ENCODE assay signal across 17 cellular contexts in genomic region chr4:130705023-130705422, GRCh38.
"Had no signal": no experiment of that assay in that cellular context is flagged by ENCODE, and none has a peak within 500 bp of the region (broad histone marks: within the 10 kb centered on the region; RNA-seq: fewer than 3 reads in every experiment).

No MANE protein-coding gene starts in this region.

- H3K4me3 ChIP-seq: colonic mucosa, gastroesophageal sphincter, left lung, psoas muscle, right lobe of liver had no signal

- H3K4me1 ChIP-seq: colonic mucosa, gastroesophageal sphincter, left lung, psoas muscle, right lobe of liver had no signal

- H3K9me3 Mint-ChIP-seq: activated CD4-positive, alpha-beta T cell treated with anti-CD3 and anti-CD28 coated beads, Interleukin-2, amount 10 ng/mL, durations not matched to agents 24 days and 14 days had no signal

- H3K36me3 ChIP-seq: colonic mucosa, gastroesophageal sphincter, left lung, right lobe of liver had no signal

- H3K27ac ChIP-seq: colonic mucosa, gastroesophageal sphincter, left lung, psoas muscle, right lobe of liver had no signal

- H3K4me1 Mint-ChIP-seq: activated B cell treated with CpG ODN at 0.5 μM for 24 hours; activated CD4-positive, alpha-beta T cell treated with anti-CD3 and anti-CD28 coated beads, Interleukin-2, amount 10 ng/mL, durations not matched to agents 24 days and 14 days; activated naive CD4-positive, alpha-beta T cell treated with anti-CD3 and anti-CD28 coated beads, Interleukin-2, amount 10 ng/mL, durations not matched to agents 7 days and 5 days; activated T-helper 17 cell treated with anti-CD3 and anti-CD28 coated beads, Interleukin-2, amount 50 U/mL, for 72 hours; nephron progenitor cell; stimulated activated naive B cell treated with anti-CD40 and anti-IgM and Interleukin-4, amounts not matched to agents 10 μg/mL and 1 μg/mL and 100 μg/mL, for 72 hours had no signal

- H3K36me3 Mint-ChIP-seq: activated naive CD4-positive, alpha-beta T cell treated with anti-CD3 and anti-CD28 coated beads, Interleukin-2, amount 10 ng/mL, durations not matched to agents 7 days and 5 days; stimulated activated naive B cell treated with anti-CD40 and anti-IgM and Interleukin-4, amounts not matched to agents 10 μg/mL and 1 μg/mL and 100 μg/mL, for 72 hours had no signal

- H3K9me3 ChIP-seq: colonic mucosa, gastroesophageal sphincter, left lung, psoas muscle, right lobe of liver had no signal

- H3K4me3 Mint-ChIP-seq: activated B cell treated with CpG ODN at 0.5 μM for 24 hours; activated CD4-positive, alpha-beta T cell treated with anti-CD3 and anti-CD28 coated beads, Interleukin-2, amount 10 ng/mL, durations not matched to agents 24 days and 14 days; activated naive CD4-positive, alpha-beta T cell treated with anti-CD3 and anti-CD28 coated beads, Interleukin-2, amount 10 ng/mL, durations not matched to agents 7 days and 5 days; activated T-helper 17 cell treated with anti-CD3 and anti-CD28 coated beads, Interleukin-2, amount 50 U/mL, for 72 hours; nephron progenitor cell; stimulated activated naive B cell treated with anti-CD40 and anti-IgM and Interleukin-4, amounts not matched to agents 10 μg/mL and 1 μg/mL and 100 μg/mL, for 72 hours had no signal

- DNase-seq: activated B cell treated with CpG ODN at 0.5 μM for 24 hours; activated CD4-positive, alpha-beta T cell treated with anti-CD3 and anti-CD28 coated beads, Interleukin-2, amount 10 ng/mL, durations not matched to agents 24 days and 14 days; activated naive CD4-positive, alpha-beta T cell treated with anti-CD3 and anti-CD28 coated beads, Interleukin-2, amount 10 ng/mL, durations not matched to agents 7 days and 5 days; activated T-cell treated with anti-CD3 and anti-CD28 coated beads for 4 hours; colonic mucosa; effector CD4-positive, alpha-beta T cell; islet precursor cell; left lung; nephron progenitor cell; psoas muscle; right lobe of liver; stimulated activated CD4-positive, alpha-beta T cell treated with anti-CD3 and anti-CD28 coated beads, Interleukin-2, amount 100 ng/mL, for 24 hours; stimulated activated naive B cell treated with anti-CD40 and anti-IgM and Interleukin-4, amounts not matched to agents 10 μg/mL and 1 μg/mL and 100 μg/mL, for 72 hours; trophoblast cell had no signal

- ATAC-seq: activated T-helper 17 cell treated with anti-CD3 and anti-CD28 coated beads, Interleukin-2, amount 50 U/mL, for 72 hours; gastroesophageal sphincter; left lung; psoas muscle; right lobe of liver; stimulated activated naive B cell treated with anti-CD40 and anti-IgM and Interleukin-4, amounts not matched to agents 10 μg/mL and 1 μg/mL and 100 μg/mL, for 72 hours had no signal

- H3K27ac Mint-ChIP-seq: activated B cell treated with CpG ODN at 0.5 μM for 24 hours; activated CD4-positive, alpha-beta T cell treated with anti-CD3 and anti-CD28 coated beads, Interleukin-2, amount 10 ng/mL, durations not matched to agents 24 days and 14 days; activated naive CD4-positive, alpha-beta T cell treated with anti-CD3 and anti-CD28 coated beads, Interleukin-2, amount 10 ng/mL, durations not matched to agents 7 days and 5 days; activated T-helper 17 cell treated with anti-CD3 and anti-CD28 coated beads, Interleukin-2, amount 50 U/mL, for 72 hours; nephron progenitor cell; stimulated activated naive B cell treated with anti-CD40 and anti-IgM and Interleukin-4, amounts not matched to agents 10 μg/mL and 1 μg/mL and 100 μg/mL, for 72 hours had no signal

- H3K27me3 ChIP-seq: colonic mucosa, gastroesophageal sphincter, left lung, right lobe of liver had no signal

- H3K27me3 Mint-ChIP-seq: activated B cell treated with CpG ODN at 0.5 μM for 24 hours; activated CD4-positive, alpha-beta T cell treated with anti-CD3 and anti-CD28 coated beads, Interleukin-2, amount 10 ng/mL, durations not matched to agents 24 days and 14 days; activated naive CD4-positive, alpha-beta T cell treated with anti-CD3 and anti-CD28 coated beads, Interleukin-2, amount 10 ng/mL, durations not matched to agents 7 days and 5 days; activated T-helper 17 cell treated with anti-CD3 and anti-CD28 coated beads, Interleukin-2, amount 50 U/mL, for 72 hours; stimulated activated naive B cell treated with anti-CD40 and anti-IgM and Interleukin-4, amounts not matched to agents 10 μg/mL and 1 μg/mL and 100 μg/mL, for 72 hours had no signal

- FAIRE-seq: TTC549 had no signal
